In genomic region chr5:64156276-64156675, GRCh38 we compare ENCODE assay signal across 35 cellular contexts. TPM values are rescaled to one million over a fixed set of nuclear protein-coding genes. Genes with fewer than 3 reads are reported as not detected.
"Had no signal": no experiment of that assay in that cellular context is flagged by ENCODE, and none has a peak within 500 bp of the region (broad histone marks: within the 10 kb centered on the region; RNA-seq: fewer than 3 reads in every experiment).

No MANE protein-coding gene starts in this region.

- ATAC-seq: activated CD4-positive, alpha-beta T cell treated with anti-CD3 and anti-CD28 coated beads for 36 hours; activated CD8-positive, alpha-beta memory T cell treated with anti-CD3 and anti-CD28 coated beads, Interleukin-2, amount 10 ng/mL, durations not matched to agents 7 days and 5 days; activated CD8-positive, alpha-beta T cell treated with anti-CD3 and anti-CD28 coated beads, Interleukin-2, amount 10 ng/mL, durations not matched to agents 7 days and 5 days; activated naive CD8-positive, alpha-beta T cell treated with anti-CD3 and anti-CD28 coated beads, Interleukin-2, amount 50 U/mL, for 24 hours; effector memory CD8-positive, alpha-beta T cell had no signal

- H3K36me3 ChIP-seq: adrenal gland, breast epithelium, cardiac muscle cell had no signal

- H3K4me1 Mint-ChIP-seq: activated CD4-positive, alpha-beta T cell treated with anti-CD3 and anti-CD28 coated beads for 36 hours; activated CD4-positive, alpha-beta T cell treated with anti-CD3 and anti-CD28 coated beads, Interleukin-2, amount 10 ng/mL, durations not matched to agents 24 days and 14 days; activated CD8-positive, alpha-beta memory T cell treated with anti-CD3 and anti-CD28 coated beads, Interleukin-2, amount 10 ng/mL, durations not matched to agents 7 days and 5 days; activated naive CD4-positive, alpha-beta T cell treated with anti-CD3 and anti-CD28 coated beads, Interleukin-2, amount 50 U/mL, for 24 hours; activated naive CD8-positive, alpha-beta T cell treated with anti-CD3 and anti-CD28 coated beads for 36 hours; activated naive CD8-positive, alpha-beta T cell treated with anti-CD3 and anti-CD28 coated beads, Interleukin-2, amount 50 U/mL, for 24 hours; brain had no signal

- H3K9me3 Mint-ChIP-seq: activated CD4-positive, alpha-beta T cell treated with anti-CD3 and anti-CD28 coated beads, Interleukin-2, amount 10 ng/mL, durations not matched to agents 24 days and 14 days; activated T-helper 1 cell treated with anti-CD3 and anti-CD28 coated beads, Interleukin-12 subunit alpha, Interleukin-12 subunit beta, Interleukin-2, Interleukin-4 antibody, amounts not matched to agents 30 ng/mL and 10 ng/mL and 1 ng/mL, durations not matched to agents 14 hours and 24 hours and 36 hours had no signal

- H3K4me1 ChIP-seq: adrenal gland, breast epithelium had no signal

- H3K9me3 ChIP-seq: adrenal gland had no signal

- H3K4me3 Mint-ChIP-seq: activated CD4-positive, alpha-beta memory T cell treated with anti-CD3 and anti-CD28 coated beads for 36 hours; activated CD4-positive, alpha-beta T cell treated with anti-CD3 and anti-CD28 coated beads for 36 hours; activated CD4-positive, alpha-beta T cell treated with anti-CD3 and anti-CD28 coated beads, Interleukin-2, amount 10 ng/mL, durations not matched to agents 24 days and 14 days; activated CD8-positive, alpha-beta memory T cell treated with anti-CD3 and anti-CD28 coated beads, Interleukin-2, amount 10 ng/mL, durations not matched to agents 7 days and 5 days; activated CD8-positive, alpha-beta T cell treated with anti-CD3 and anti-CD28 coated beads, Interleukin-2, amount 10 ng/mL, durations not matched to agents 7 days and 5 days; activated naive CD4-positive, alpha-beta T cell treated with anti-CD3 and anti-CD28 coated beads for 36 hours; activated naive CD4-positive, alpha-beta T cell treated with anti-CD3 and anti-CD28 coated beads, Interleukin-2, amount 50 U/mL, for 24 hours; activated naive CD8-positive, alpha-beta T cell treated with anti-CD3 and anti-CD28 coated beads for 36 hours; activated naive CD8-positive, alpha-beta T cell treated with anti-CD3 and anti-CD28 coated beads, Interleukin-2, amount 50 U/mL, for 24 hours; activated T-helper 1 cell treated with anti-CD3 and anti-CD28 coated beads, Interleukin-12 subunit alpha, Interleukin-12 subunit beta, Interleukin-2, Interleukin-4 antibody, amounts not matched to agents 30 ng/mL and 10 ng/mL and 1 ng/mL, durations not matched to agents 14 hours and 24 hours and 36 hours; brain; dendritic cell treated with granulocyte-macrophage colony-stimulating factor and Interleukin-4, amounts not matched to agents 40 ng/mL and 50 ng/mL, for 4 days; effector memory CD8-positive, alpha-beta T cell had no signal

- H3K36me3 Mint-ChIP-seq: activated CD4-positive, alpha-beta memory T cell treated with anti-CD3 and anti-CD28 coated beads for 36 hours; activated CD8-positive, alpha-beta memory T cell treated with anti-CD3 and anti-CD28 coated beads, Interleukin-2, amount 10 ng/mL, durations not matched to agents 7 days and 5 days; activated naive CD4-positive, alpha-beta T cell treated with anti-CD3 and anti-CD28 coated beads, Interleukin-2, amount 50 U/mL, for 24 hours; activated naive CD8-positive, alpha-beta T cell treated with anti-CD3 and anti-CD28 coated beads for 36 hours; brain had no signal

- H3K27ac Mint-ChIP-seq: activated CD4-positive, alpha-beta memory T cell treated with anti-CD3 and anti-CD28 coated beads for 36 hours; activated CD4-positive, alpha-beta T cell treated with anti-CD3 and anti-CD28 coated beads for 36 hours; activated CD4-positive, alpha-beta T cell treated with anti-CD3 and anti-CD28 coated beads, Interleukin-2, amount 10 ng/mL, durations not matched to agents 24 days and 14 days; activated CD8-positive, alpha-beta memory T cell treated with anti-CD3 and anti-CD28 coated beads, Interleukin-2, amount 10 ng/mL, durations not matched to agents 7 days and 5 days; activated CD8-positive, alpha-beta T cell treated with anti-CD3 and anti-CD28 coated beads, Interleukin-2, amount 10 ng/mL, durations not matched to agents 7 days and 5 days; activated naive CD4-positive, alpha-beta T cell treated with anti-CD3 and anti-CD28 coated beads for 36 hours; activated naive CD4-positive, alpha-beta T cell treated with anti-CD3 and anti-CD28 coated beads, Interleukin-2, amount 50 U/mL, for 24 hours; activated naive CD8-positive, alpha-beta T cell treated with anti-CD3 and anti-CD28 coated beads for 36 hours; activated naive CD8-positive, alpha-beta T cell treated with anti-CD3 and anti-CD28 coated beads, Interleukin-2, amount 50 U/mL, for 24 hours; activated T-helper 1 cell treated with anti-CD3 and anti-CD28 coated beads, Interleukin-12 subunit alpha, Interleukin-12 subunit beta, Interleukin-2, Interleukin-4 antibody, amounts not matched to agents 30 ng/mL and 10 ng/mL and 1 ng/mL, durations not matched to agents 14 hours and 24 hours and 36 hours; activated T-helper 2 cell treated with anti-CD3 and anti-CD28 coated beads, Interferon-gamma antibody, Interleukin-2, Interleukin-4, amounts not matched to agents 10 μg/mL and 5 μg/mL and 100 μg/mL, durations not matched to agents 14 hours and 24 hours and 36 hours; brain; dendritic cell treated with granulocyte-macrophage colony-stimulating factor and Interleukin-4, amounts not matched to agents 40 ng/mL and 50 ng/mL, for 4 days; effector memory CD8-positive, alpha-beta T cell had no signal

- H3K27me3 Mint-ChIP-seq: activated CD4-positive, alpha-beta memory T cell treated with anti-CD3 and anti-CD28 coated beads for 36 hours; activated CD4-positive, alpha-beta T cell treated with anti-CD3 and anti-CD28 coated beads for 36 hours; activated CD4-positive, alpha-beta T cell treated with anti-CD3 and anti-CD28 coated beads, Interleukin-2, amount 10 ng/mL, durations not matched to agents 24 days and 14 days; activated CD8-positive, alpha-beta memory T cell treated with anti-CD3 and anti-CD28 coated beads, Interleukin-2, amount 10 ng/mL, durations not matched to agents 7 days and 5 days; activated naive CD4-positive, alpha-beta T cell treated with anti-CD3 and anti-CD28 coated beads, Interleukin-2, amount 50 U/mL, for 24 hours; activated naive CD8-positive, alpha-beta T cell treated with anti-CD3 and anti-CD28 coated beads for 36 hours; activated naive CD8-positive, alpha-beta T cell treated with anti-CD3 and anti-CD28 coated beads, Interleukin-2, amount 50 U/mL, for 24 hours; effector memory CD8-positive, alpha-beta T cell had no signal

- H3K4me3 ChIP-seq: adrenal gland, breast epithelium, cardiac muscle cell, coronary artery had no signal

- H3K27me3 ChIP-seq: adrenal gland, breast epithelium, cardiac muscle cell had no signal

- DNase-seq: activated CD4-positive, alpha-beta memory T cell treated with anti-CD3 and anti-CD28 coated beads for 36 hours; activated CD4-positive, alpha-beta T cell treated with anti-CD3 and anti-CD28 coated beads for 36 hours; activated CD4-positive, alpha-beta T cell treated with anti-CD3 and anti-CD28 coated beads, Interleukin-2, amount 10 ng/mL, durations not matched to agents 24 days and 14 days; activated CD4-positive, CD25-positive, alpha-beta regulatory T cell; activated CD4-positive, CD25-positive, alpha-beta regulatory T cell treated with anti-CD3 and anti-CD28 coated beads, Interleukin-2, amount 50 U/mL, for 72 hours; activated CD8-positive, alpha-beta memory T cell treated with anti-CD3 and anti-CD28 coated beads, Interleukin-2, amount 10 ng/mL, durations not matched to agents 7 days and 5 days; activated CD8-positive, alpha-beta memory T cell treated with anti-CD3 and anti-CD28 coated beads, Interleukin-2, amount 50 U/mL, for 4 hours; activated CD8-positive, alpha-beta T cell treated with anti-CD3 and anti-CD28 coated beads, Interleukin-2, amount 10 ng/mL, durations not matched to agents 7 days and 5 days; activated effector memory CD4-positive, alpha-beta T cell treated with anti-CD3 and anti-CD28 coated beads, Interleukin-2, amount 50 U/mL, for 16 hours; activated naive CD4-positive, alpha-beta T cell treated with anti-CD3 and anti-CD28 coated beads for 36 hours; activated naive CD8-positive, alpha-beta T cell treated with anti-CD3 and anti-CD28 coated beads for 36 hours; activated naive CD8-positive, alpha-beta T cell treated with anti-CD3 and anti-CD28 coated beads, Interleukin-2, amount 50 U/mL, for 24 hours; activated T-cell treated with anti-CD3 and anti-CD28 coated beads, Interleukin-2, amount 50 U/mL, for 1 hour; activated T-cell treated with anti-CD3 and anti-CD28 coated beads, Interleukin-2, amount 50 U/mL, for 48 hours; adrenal gland; amygdala; aorta; central memory CD4-positive, alpha-beta T cell; cerebellar nuclear complex; effector CD4-positive, alpha-beta T cell; effector memory CD8-positive, alpha-beta T cell; foreskin fibroblast; glutamatergic neuron; T-helper 2 cell had no signal

- H3K27ac ChIP-seq: adrenal gland, breast epithelium, cardiac muscle cell, coronary artery, epithelial cell of prostate had no signal

RNA-seq across cellular contexts. Expression of gene RNF180, which starts 9.4 kb away (rescaled TPM):
- total RNA-seq: activated CD4-positive, alpha-beta memory T cell treated with anti-CD3 and anti-CD28 coated beads for 36 hours; activated CD4-positive, alpha-beta T cell treated with anti-CD3 and anti-CD28 coated beads, Interleukin-2, amount 10 ng/mL, durations not matched to agents 24 days and 14 days; activated CD8-positive, alpha-beta memory T cell treated with anti-CD3 and anti-CD28 coated beads for 36 hours; activated CD8-positive, alpha-beta memory T cell treated with anti-CD3 and anti-CD28 coated beads, Interleukin-2, amount 10 ng/mL, durations not matched to agents 7 days and 5 days; activated CD8-positive, alpha-beta T cell treated with anti-CD3 and anti-CD28 coated beads, Interleukin-2, amount 10 ng/mL, durations not matched to agents 7 days and 5 days; activated naive CD4-positive, alpha-beta T cell treated with anti-CD3 and anti-CD28 coated beads for 36 hours; activated naive CD8-positive, alpha-beta T cell treated with anti-CD3 and anti-CD28 coated beads for 36 hours; activated T-helper 1 cell treated with anti-CD3 and anti-CD28 coated beads, Interleukin-12 subunit alpha, Interleukin-12 subunit beta, Interleukin-2, Interleukin-4 antibody, amounts not matched to agents 30 ng/mL and 10 ng/mL and 1 ng/mL, durations not matched to agents 14 hours and 24 hours and 36 hours; activated T-helper 2 cell treated with anti-CD3 and anti-CD28 coated beads, Interferon-gamma antibody, Interleukin-2, Interleukin-4, amounts not matched to agents 10 μg/mL and 5 μg/mL and 100 μg/mL, durations not matched to agents 14 hours and 24 hours and 36 hours; T-helper 1 cell treated with Interleukin-12 subunit alpha and Interleukin-12 subunit beta and Interleukin-4 antibody, amounts not matched to agents 30 ng/mL and 1 ng/mL, for 36 hours had no signal
